In the genomic region with DNA sequence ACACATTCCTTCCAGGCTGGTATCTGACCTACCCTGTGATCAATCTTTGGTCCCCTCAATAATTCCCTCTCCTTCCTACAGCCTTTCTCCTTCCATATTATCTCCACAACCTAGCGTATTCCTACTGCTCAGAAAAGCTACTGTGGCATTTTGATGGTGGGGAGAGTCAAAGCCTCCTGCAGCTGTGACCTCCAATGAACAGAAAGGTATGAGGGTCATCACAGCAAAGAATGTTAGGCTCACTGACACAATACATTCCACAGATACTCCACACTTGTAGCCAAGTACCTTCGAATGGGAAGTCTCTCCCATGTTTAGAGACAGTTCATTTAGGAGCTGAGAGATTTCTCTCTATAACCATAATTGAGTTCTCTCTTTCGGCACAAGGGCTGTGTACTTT, we compare ENCODE assay signal across 2 cellular contexts.
TF ChIP-seq lines count a peak whose summit lies in the region.

No MANE protein-coding gene starts in this region.

TF ChIP-seq in WTC11, 78 proteins besides CTCF, POLR2A, EP300 and RAD21:
- no peak for TF ChIP-seq ZNF671 (CRISPR knock-in tag; IDR thresholded peaks at IDR 0.05)
- no peak for TF ChIP-seq JAZF1 (CRISPR knock-in tag; IDR thresholded peaks at IDR 0.05)
- TF ChIP-seq, protein P1, sequence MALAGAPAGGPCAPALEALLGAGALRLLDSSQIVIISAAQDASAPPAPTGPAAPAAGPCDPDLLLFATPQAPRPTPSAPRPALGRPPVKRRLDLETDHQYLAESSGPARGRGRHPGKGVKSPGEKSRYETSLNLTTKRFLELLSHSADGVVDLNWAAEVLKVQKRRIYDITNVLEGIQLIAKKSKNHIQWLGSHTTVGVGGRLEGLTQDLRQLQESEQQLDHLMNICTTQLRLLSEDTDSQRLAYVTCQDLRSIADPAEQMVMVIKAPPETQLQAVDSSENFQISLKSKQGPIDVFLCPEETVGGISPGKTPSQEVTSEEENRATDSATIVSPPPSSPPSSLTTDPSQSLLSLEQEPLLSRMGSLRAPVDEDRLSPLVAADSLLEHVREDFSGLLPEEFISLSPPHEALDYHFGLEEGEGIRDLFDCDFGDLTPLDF (CRISPR knock-in tag; IDR thresholded peaks at IDR 0.05), result no peak
- TF ChIP-seq, protein P2, sequence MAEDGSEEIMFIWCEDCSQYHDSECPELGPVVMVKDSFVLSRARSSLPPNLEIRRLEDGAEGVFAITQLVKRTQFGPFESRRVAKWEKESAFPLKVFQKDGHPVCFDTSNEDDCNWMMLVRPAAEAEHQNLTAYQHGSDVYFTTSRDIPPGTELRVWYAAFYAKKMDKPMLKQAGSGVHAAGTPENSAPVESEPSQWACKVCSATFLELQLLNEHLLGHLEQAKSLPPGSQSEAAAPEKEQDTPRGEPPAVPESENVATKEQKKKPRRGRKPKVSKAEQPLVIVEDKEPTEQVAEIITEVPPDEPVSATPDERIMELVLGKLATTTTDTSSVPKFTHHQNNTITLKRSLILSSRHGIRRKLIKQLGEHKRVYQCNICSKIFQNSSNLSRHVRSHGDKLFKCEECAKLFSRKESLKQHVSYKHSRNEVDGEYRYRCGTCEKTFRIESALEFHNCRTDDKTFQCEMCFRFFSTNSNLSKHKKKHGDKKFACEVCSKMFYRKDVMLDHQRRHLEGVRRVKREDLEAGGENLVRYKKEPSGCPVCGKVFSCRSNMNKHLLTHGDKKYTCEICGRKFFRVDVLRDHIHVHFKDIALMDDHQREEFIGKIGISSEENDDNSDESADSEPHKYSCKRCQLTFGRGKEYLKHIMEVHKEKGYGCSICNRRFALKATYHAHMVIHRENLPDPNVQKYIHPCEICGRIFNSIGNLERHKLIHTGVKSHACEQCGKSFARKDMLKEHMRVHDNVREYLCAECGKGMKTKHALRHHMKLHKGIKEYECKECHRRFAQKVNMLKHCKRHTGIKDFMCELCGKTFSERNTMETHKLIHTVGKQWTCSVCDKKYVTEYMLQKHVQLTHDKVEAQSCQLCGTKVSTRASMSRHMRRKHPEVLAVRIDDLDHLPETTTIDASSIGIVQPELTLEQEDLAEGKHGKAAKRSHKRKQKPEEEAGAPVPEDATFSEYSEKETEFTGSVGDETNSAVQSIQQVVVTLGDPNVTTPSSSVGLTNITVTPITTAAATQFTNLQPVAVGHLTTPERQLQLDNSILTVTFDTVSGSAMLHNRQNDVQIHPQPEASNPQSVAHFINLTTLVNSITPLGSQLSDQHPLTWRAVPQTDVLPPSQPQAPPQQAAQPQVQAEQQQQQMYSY (CRISPR knock-in tag; IDR thresholded peaks at IDR 0.05), result no peak
- TF ChIP-seq ZNF396 (CRISPR knock-in tag; IDR thresholded peaks at IDR 0.05; ENCODE audit: borderline replicate concordance), result no peak
- no peak for TF ChIP-seq NR1H2 (CRISPR knock-in tag; IDR thresholded peaks at IDR 0.05)
- no peak for TF ChIP-seq NR2C2 (CRISPR knock-in tag; IDR thresholded peaks at IDR 0.05)
- TF ChIP-seq RELA (CRISPR knock-in tag; IDR thresholded peaks at IDR 0.05; ENCODE audit: borderline replicate concordance), result no peak
- no peak for TF ChIP-seq JUN (CRISPR knock-in tag; IDR thresholded peaks at IDR 0.05)
- TF ChIP-seq ELF4 (CRISPR knock-in tag; IDR thresholded peaks at IDR 0.05; ENCODE audit: low read depth), result no peak
- TF ChIP-seq, protein P3, sequence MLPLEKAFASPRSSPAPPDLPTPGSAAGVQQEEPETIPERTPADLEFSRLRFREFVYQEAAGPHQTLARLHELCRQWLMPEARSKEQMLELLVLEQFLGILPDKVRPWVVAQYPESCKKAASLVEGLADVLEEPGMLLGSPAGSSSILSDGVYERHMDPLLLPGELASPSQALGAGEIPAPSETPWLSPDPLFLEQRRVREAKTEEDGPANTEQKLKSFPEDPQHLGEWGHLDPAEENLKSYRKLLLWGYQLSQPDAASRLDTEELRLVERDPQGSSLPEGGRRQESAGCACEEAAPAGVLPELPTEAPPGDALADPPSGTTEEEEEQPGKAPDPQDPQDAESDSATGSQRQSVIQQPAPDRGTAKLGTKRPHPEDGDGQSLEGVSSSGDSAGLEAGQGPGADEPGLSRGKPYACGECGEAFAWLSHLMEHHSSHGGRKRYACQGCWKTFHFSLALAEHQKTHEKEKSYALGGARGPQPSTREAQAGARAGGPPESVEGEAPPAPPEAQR (CRISPR knock-in tag; IDR thresholded peaks at IDR 0.05), result no peak
- no peak for TF ChIP-seq GRHL2 (CRISPR knock-in tag; IDR thresholded peaks at IDR 0.05; ENCODE audit: insufficient replicate concordance, severe bottlenecking)
- TF ChIP-seq SMAD4 (CRISPR knock-in tag; IDR thresholded peaks at IDR 0.05), result no peak
- no peak for TF ChIP-seq TP53 (CRISPR knock-in tag; IDR thresholded peaks at IDR 0.05)
- TF ChIP-seq ZNF219 (CRISPR knock-in tag; IDR thresholded peaks at IDR 0.05; ENCODE audit: borderline replicate concordance), result no peak
- no peak for TF ChIP-seq NFE2L1 (CRISPR knock-in tag; IDR thresholded peaks at IDR 0.05)
TF ChIP-seq in WTC11: peak in this region for 0.

TF ChIP-seq in H1, 55 proteins besides CTCF, POLR2A, EP300 and RAD21:
- no peak for TF ChIP-seq SIN3A (conservative IDR thresholded peaks at IDR 0.05 in 1 of 2, IDR thresholded peaks at IDR 0.05 in 1 of 2; ENCODE audit: low read depth in 1 of 2, low read length in 2 of 2)
- TF ChIP-seq TCF12 (IDR thresholded peaks at IDR 0.05; ENCODE audit: low read depth, low read length), result no peak
- TF ChIP-seq TEAD4 (IDR thresholded peaks at IDR 0.05; ENCODE audit: low read depth, low read length), result peak; percentile 83
